Comparison of ENCODE assay signal across 1 cellular context in genomic region chr15:78880828-78881227, GRCh38.
TF ChIP-seq lines count a peak whose summit lies in the region.

No MANE protein-coding gene starts in this region.

TF ChIP-seq in IMR-90, 13 proteins besides CTCF, POLR2A, EP300 and RAD21:
- TF ChIP-seq CEBPB (IDR thresholded peaks at IDR 0.05; ENCODE audit: low read depth, low read length) (0 out of 2 replicates have a peak, but pooled peaks have one; percentile 33), MAFK (IDR thresholded peaks at IDR 0.05; ENCODE audit: low read depth, low read length) (no peak), RFX5 (IDR thresholded peaks at IDR 0.05; ENCODE audit: low read depth, low read length) (no peak)
